In genomic region chr1:154221815-154222081, GRCh38 we compare ENCODE assay signal across 8 cellular contexts. TPM values are rescaled to one million over a fixed set of nuclear protein-coding genes. Genes with fewer than 3 reads are reported as not detected.
A peak's percentile ranks its signal among the peaks of the same experiment; 100 is the strongest.
DNase-seq lines count a peak whose midpoint lies in the region; FAIRE-seq and TF ChIP-seq lines count a peak whose summit lies in the region.

No MANE protein-coding gene starts in this region.

- H3K36me3 Mint-ChIP-seq in activated CD4-positive, alpha-beta memory T cell treated with anti-CD3 and anti-CD28 coated beads, Interleukin-2, amount 10 ng/mL, durations not matched to agents 7 days and 5 days (ENCODE audit: low read depth) = peaks cover 84% of the 10 kb centered on the region

- no peaks in the 10 kb centered on the region for H3K27me3 Mint-ChIP-seq in activated CD4-positive, alpha-beta memory T cell treated with anti-CD3 and anti-CD28 coated beads, Interleukin-2, amount 10 ng/mL, durations not matched to agents 7 days and 5 days

- no peak for TF ChIP-seq CTCF in left ventricle myocardium inferior (IDR thresholded peaks at IDR 0.05; ENCODE audit: borderline replicate concordance)

- H3K4me3 ChIP-seq in left ventricle myocardium inferior = peak overlapping the region; percentile 87
- peak overlapping the region; percentile 61 to 87 (median 78) for H3K4me3 ChIP-seq in skin epidermis

- peak overlapping the region; percentile 97 for H3K27ac Mint-ChIP-seq in activated CD4-positive, alpha-beta memory T cell treated with anti-CD3 and anti-CD28 coated beads, Interleukin-2, amount 10 ng/mL, durations not matched to agents 7 days and 5 days

- H3K4me3 Mint-ChIP-seq in activated CD4-positive, alpha-beta memory T cell treated with anti-CD3 and anti-CD28 coated beads, Interleukin-2, amount 10 ng/mL, durations not matched to agents 7 days and 5 days = peak overlapping the region; percentile 92

- POLR2A ChIA-PET in activated CD4-positive, alpha-beta memory T cell treated with anti-CD3 and anti-CD28 coated beads, Interleukin-2, amount 10 ng/mL, durations not matched to agents 7 days and 5 days (lab: Charles Lee) = interaction anchor here (0.9 to 8.4 kb wide), 13 partner anchors 8 to 231 kb away, joined by 3 to 72 read pairs (median 10); partner anchors contain the start of gene RPS27

- intact Hi-C loops in left ventricle myocardium inferior (cut with micrococcal nuclease) (no loop called here), cardiac septum (cut with DNase I) (loop anchor here (2.0 to 5.0 kb wide), 2 partner anchors 39 to 51 kb away; partner anchors contain the start of gene HAX1)

- no peak for FAIRE-seq in frontal cortex (lab: Jason Lieb, UNC)

- DNase-seq in left ventricle myocardium inferior (no peak), cardiac septum (ENCODE audit: low spot score) (no peak), glomerular visceral epithelial cell (ENCODE audit: extremely low spot score) (peak; percentile 25), 8988T (no peak), frontal cortex (ENCODE audit: low spot score in 2 of 2) (no peak), NCI-H1105 treated with DMSO at 0.1 percent for 48 hours (lab: John Stamatoyannopoulos, UW) (no peak)
- no peak for DNase-seq in activated CD4-positive, alpha-beta memory T cell treated with anti-CD3 and anti-CD28 coated beads, Interleukin-2, amount 10 ng/mL, durations not matched to agents 7 days and 5 days

- peaks cover 6% of the 10 kb centered on the region for H3K9me3 Mint-ChIP-seq in activated CD4-positive, alpha-beta memory T cell treated with anti-CD3 and anti-CD28 coated beads, Interleukin-2, amount 10 ng/mL, durations not matched to agents 7 days and 5 days

- peak overlapping the region; percentile 98 for H3K27ac ChIP-seq in left ventricle myocardium inferior (replicated peaks)
- H3K27ac ChIP-seq in skin epidermis = peak overlapping the region; percentile 96 to 100 (median 98)

- H3K4me1 Mint-ChIP-seq in activated CD4-positive, alpha-beta memory T cell treated with anti-CD3 and anti-CD28 coated beads, Interleukin-2, amount 10 ng/mL, durations not matched to agents 7 days and 5 days = peaks cover 75% of the 10 kb centered on the region

- H3K9me3 ChIP-seq in left ventricle myocardium inferior (replicated peaks) = no peaks in the 10 kb centered on the region

- H3K4me1 ChIP-seq in left ventricle myocardium inferior = peaks cover 87% of the 10 kb centered on the region

- H3K27me3 ChIP-seq in left ventricle myocardium inferior (ENCODE audit: low read depth) = no peaks in the 10 kb centered on the region

- CTCF ChIA-PET in activated CD4-positive, alpha-beta memory T cell treated with anti-CD3 and anti-CD28 coated beads, Interleukin-2, amount 10 ng/mL, durations not matched to agents 7 days and 5 days (lab: Charles Lee) = interaction anchor here (1.3 kb wide), 1 partner anchor 50 kb away, joined by 3 read pairs; no protein-coding TSS in a partner anchor

- H3K36me3 ChIP-seq in left ventricle myocardium inferior = peaks cover 40% of the 10 kb centered on the region

RNA-seq across cellular contexts. Expression of gene UBAP2L, which starts 1.0 kb away (rescaled TPM):
- total RNA-seq in left ventricle myocardium inferior (101 TPM), cardiac septum (111 TPM), frontal cortex (35.5 TPM)
- 100 to 1,000 TPM; 155 to 157 TPM for total RNA-seq in activated CD4-positive, alpha-beta memory T cell treated with anti-CD3 and anti-CD28 coated beads, Interleukin-2, amount 10 ng/mL, durations not matched to agents 7 days and 5 days

RNA-seq across cellular contexts. Expression of gene CFAP141, which starts 15.6 kb away (rescaled TPM):
- total RNA-seq in left ventricle myocardium inferior = not detected
- total RNA-seq in cardiac septum = not detected
- not detected for total RNA-seq in activated CD4-positive, alpha-beta memory T cell treated with anti-CD3 and anti-CD28 coated beads, Interleukin-2, amount 10 ng/mL, durations not matched to agents 7 days and 5 days
- not detected for total RNA-seq in frontal cortex

RNA-seq across cellular contexts. Expression of gene TPM3, which starts 29.8 kb away (rescaled TPM):
- total RNA-seq in left ventricle myocardium inferior (161 TPM), cardiac septum (364 TPM), frontal cortex (245 TPM)
- total RNA-seq in activated CD4-positive, alpha-beta memory T cell treated with anti-CD3 and anti-CD28 coated beads, Interleukin-2, amount 10 ng/mL, durations not matched to agents 7 days and 5 days = 100 to 1,000 TPM; 792 to 805 TPM

RNA-seq across cellular contexts. Expression of gene HAX1, which starts 50.7 kb away (rescaled TPM):
- total RNA-seq in left ventricle myocardium inferior = 178 TPM
- total RNA-seq in cardiac septum = 132 TPM
- total RNA-seq in activated CD4-positive, alpha-beta memory T cell treated with anti-CD3 and anti-CD28 coated beads, Interleukin-2, amount 10 ng/mL, durations not matched to agents 7 days and 5 days = 100 to 1,000 TPM; 141 to 142 TPM
- 75.8 TPM for total RNA-seq in frontal cortex
